24 cellular contexts compared by ENCODE assay signal in genomic region chr6:33015798-33016197, GRCh38. TPM values are rescaled to one million over a fixed set of nuclear protein-coding genes. Genes with fewer than 3 reads are reported as not detected.
A peak's percentile ranks its signal among the peaks of the same experiment; 100 is the strongest.
DNase-seq lines count a peak whose midpoint lies in the region; ATAC-seq, FAIRE-seq and TF ChIP-seq lines count a peak whose summit lies in the region.
"Had no signal": no experiment of that assay in that cellular context is flagged by ENCODE, and none has a peak within 500 bp of the region (broad histone marks: within the 10 kb centered on the region; RNA-seq: fewer than 3 reads in every experiment).

No MANE protein-coding gene starts in this region.

- H3K9me3 ChIP-seq in BLaER1 (no peaks in the 10 kb centered on the region), esophagus muscularis mucosa (no peaks in the 10 kb centered on the region), gastrocnemius medialis (no peaks in the 10 kb centered on the region)
- H3K9me3 ChIP-seq: HAP-1, Peyer's patch, SJSA1 had no signal

- H3K27ac ChIP-seq in BLaER1 = no peak overlapping the region
- H3K27ac ChIP-seq in esophagus muscularis mucosa (replicated peaks in 1 of 4) = peak overlapping the region in 3 of 4 donors; percentile 1 to 22 (median 3)
- H3K27ac ChIP-seq in gastrocnemius medialis = peak overlapping the region; percentile 5 to 62 (median 38)
- H3K27ac ChIP-seq: KMS-11, SJSA1 had no signal

- peaks cover 37% of the 10 kb centered on the region for H3K4me1 Mint-ChIP-seq in activated T-helper 1 cell treated with anti-CD3 and anti-CD28 coated beads, Interleukin-12 subunit alpha, Interleukin-12 subunit beta, Interleukin-2, Interleukin-4 antibody, amounts not matched to agents 30 ng/mL and 10 ng/mL and 1 ng/mL, durations not matched to agents 14 hours and 24 hours and 36 hours (ENCODE audit: low read depth)

- peak overlapping the region; percentile 14; the same call in 1 of the 2 replicates for H3K4me2 ChIP-seq in BLaER1
- H3K4me2 ChIP-seq: KMS-11 had no signal

- H3K4me1 ChIP-seq in BLaER1 (peaks cover 49% of the 10 kb centered on the region), esophagus muscularis mucosa (peaks cover 26 to 35% (median 33%) of the 10 kb centered on the region in 4 donors), gastrocnemius medialis (peaks cover 12 to 18% of the 10 kb centered on the region in 2 donors)
- H3K4me1 ChIP-seq: HAP-1, SJSA1 had no signal

- TF ChIP-seq EP300 in esophagus muscularis mucosa (IDR thresholded peaks at IDR 0.05) = no peak

- no peaks in the 10 kb centered on the region for H3K36me3 Mint-ChIP-seq in activated T-helper 1 cell treated with anti-CD3 and anti-CD28 coated beads, Interleukin-12 subunit alpha, Interleukin-12 subunit beta, Interleukin-2, Interleukin-4 antibody, amounts not matched to agents 30 ng/mL and 10 ng/mL and 1 ng/mL, durations not matched to agents 14 hours and 24 hours and 36 hours (ENCODE audit: low read depth)

- no peak overlapping the region for H3K4me3 ChIP-seq in BLaER1
- H3K4me3 ChIP-seq in esophagus muscularis mucosa = no peak overlapping the region
- no peak overlapping the region for H3K4me3 ChIP-seq in gastrocnemius medialis
- H3K4me3 ChIP-seq: HAP-1, Peyer's patch, SJSA1 had no signal

- H3K9ac ChIP-seq in BLaER1 = no peak overlapping the region
- H3K9ac ChIP-seq: KMS-11 had no signal

- no peak overlapping the region for H3K27ac Mint-ChIP-seq in activated T-helper 1 cell treated with anti-CD3 and anti-CD28 coated beads, Interleukin-12 subunit alpha, Interleukin-12 subunit beta, Interleukin-2, Interleukin-4 antibody, amounts not matched to agents 30 ng/mL and 10 ng/mL and 1 ng/mL, durations not matched to agents 14 hours and 24 hours and 36 hours
- H3K27ac Mint-ChIP-seq: CD8-positive, alpha-beta memory T cell had no signal

- no peak for DNase-seq in GM12891 (ENCODE audit: insufficient read length, low spot score)
- no peak for DNase-seq in esophagus muscularis mucosa (ENCODE audit: extremely low spot score)
- no peak for DNase-seq in gastrocnemius medialis
- DNase-seq in activated T-helper 1 cell treated with anti-CD3 and anti-CD28 coated beads, Interleukin-12 subunit alpha, Interleukin-12 subunit beta, Interleukin-2, Interleukin-4 antibody, amounts not matched to agents 30 ng/mL and 10 ng/mL and 1 ng/mL, durations not matched to agents 14 hours and 24 hours and 36 hours (ENCODE audit: low spot score) = no peak
- DNase-seq in LoVo (ENCODE audit: low spot score) = no peak
- DNase-seq: C1 segment of cervical spinal cord; Calu3; CD8-positive, alpha-beta memory T cell; DMS153; IMR-90; NCI-H1694; NCI-H2081; NCI-H2171; NCI-H345; NCI-H524; NCI-H774; NK-92 treated with Interleukin-12 subunit alpha and Interleukin-12 subunit beta, amount 100 ng/mL, for 24 hours; Peyer's patch had no signal

- TF ChIP-seq CTCF in esophagus muscularis mucosa (IDR thresholded peaks at IDR 0.05) (no peak), gastrocnemius medialis (IDR thresholded peaks at IDR 0.05 in 4 of 5, conservative IDR thresholded peaks at IDR 0.05 in 1 of 5) (no peak)

- no peaks in the 10 kb centered on the region for H4K20me1 ChIP-seq in BLaER1

- FAIRE-seq in GM12891 (lab: Jason Lieb, UNC) = peak; percentile 66

- intact Hi-C loops in esophagus muscularis mucosa (cut with DNase I) (loop anchor here (5.0 kb wide), 1 partner anchor 232 kb away; no protein-coding TSS in a partner anchor), gastrocnemius medialis (cut with DNase I; ENCODE audit: low total_unique reads) (loop anchor here (5.0 to 10.0 kb wide), 2 partner anchors 62 to 149 kb away; partner anchors contain the start of gene HLA-DPB1)
- intact Hi-C loops in activated T-helper 1 cell treated with anti-CD3 and anti-CD28 coated beads, Interleukin-12 subunit alpha, Interleukin-12 subunit beta, Interleukin-2, Interleukin-4 antibody, amounts not matched to agents 30 ng/mL and 10 ng/mL and 1 ng/mL, durations not matched to agents 14 hours and 24 hours and 36 hours (cut with micrococcal nuclease) = no loop called here

- H3K9me3 Mint-ChIP-seq in activated T-helper 1 cell treated with anti-CD3 and anti-CD28 coated beads, Interleukin-12 subunit alpha, Interleukin-12 subunit beta, Interleukin-2, Interleukin-4 antibody, amounts not matched to agents 30 ng/mL and 10 ng/mL and 1 ng/mL, durations not matched to agents 14 hours and 24 hours and 36 hours = no peaks in the 10 kb centered on the region
- H3K9me3 Mint-ChIP-seq: CD8-positive, alpha-beta memory T cell had no signal

- WGBS in esophagus muscularis mucosa = 76% methylated on average over 11 of the region's 11 CpGs

- ATAC-seq in gastrocnemius medialis = no peak
- no peak for ATAC-seq in GM18861 (IDR thresholded peaks at IDR 0.05; ENCODE audit: unreplicated experiment)

- TF ChIP-seq POLR2A in GM12891 (IDR thresholded peaks at IDR 0.05; ENCODE audit: low read depth, low read length) (no peak), esophagus muscularis mucosa (IDR thresholded peaks at IDR 0.05; ENCODE audit: low read depth) (no peak), gastrocnemius medialis (IDR thresholded peaks at IDR 0.05) (no peak)

- peaks cover 8% of the 10 kb centered on the region for H3K27me3 Mint-ChIP-seq in activated T-helper 1 cell treated with anti-CD3 and anti-CD28 coated beads, Interleukin-12 subunit alpha, Interleukin-12 subunit beta, Interleukin-2, Interleukin-4 antibody, amounts not matched to agents 30 ng/mL and 10 ng/mL and 1 ng/mL, durations not matched to agents 14 hours and 24 hours and 36 hours (ENCODE audit: insufficient read depth)

- in situ Hi-C loops in gastrocnemius medialis (cut with MboI; ENCODE audit: low sequenced_read_pairs in 4 of 4) = loop anchor here (5.0 to 10.0 kb wide), 4 partner anchors 62 to 229 kb away; partner anchors contain the start of gene HLA-DPB1 (in 1 of the 4)

- H3K4me3 Mint-ChIP-seq in activated T-helper 1 cell treated with anti-CD3 and anti-CD28 coated beads, Interleukin-12 subunit alpha, Interleukin-12 subunit beta, Interleukin-2, Interleukin-4 antibody, amounts not matched to agents 30 ng/mL and 10 ng/mL and 1 ng/mL, durations not matched to agents 14 hours and 24 hours and 36 hours = no peak overlapping the region
- H3K4me3 Mint-ChIP-seq: CD8-positive, alpha-beta memory T cell had no signal

- H3K36me3 ChIP-seq in BLaER1 (no peaks in the 10 kb centered on the region), esophagus muscularis mucosa (no peaks in the 10 kb centered on the region), gastrocnemius medialis (no peaks in the 10 kb centered on the region)
- H3K36me3 ChIP-seq: HAP-1, Peyer's patch, SJSA1 had no signal

- no peaks in the 10 kb centered on the region for H3K27me3 ChIP-seq in BLaER1
- H3K27me3 ChIP-seq in esophagus muscularis mucosa = peaks cover 0 to 56% (median 2%) of the 10 kb centered on the region in 4 donors
- H3K27me3 ChIP-seq in gastrocnemius medialis = peaks cover 0 to 5% (median 3%) of the 10 kb centered on the region in 3 donors
- H3K27me3 ChIP-seq: Peyer's patch had no signal

TF ChIP-seq in GM12891, 5 proteins besides CTCF, POLR2A, EP300 and RAD21:
- TF ChIP-seq POU2F2 (IDR thresholded peaks at IDR 0.05; ENCODE audit: low read depth, low read length) (no peak), PAX5 (IDR thresholded peaks at IDR 0.05; ENCODE audit: insufficient read depth, low read length, severe bottlenecking) (no peak), POLR2AphosphoS5 (IDR thresholded peaks at IDR 0.05; ENCODE audit: low read depth, low read length) (no peak), TAF1 (IDR thresholded peaks at IDR 0.05; ENCODE audit: low read depth, low read length) (no peak), SPI1 (IDR thresholded peaks at IDR 0.05; ENCODE audit: low read depth, low read length) (no peak)

RNA-seq across cellular contexts. Expression of gene HLA-DOA, which starts 6.4 kb away (rescaled TPM):
- 110 TPM for polyA plus RNA-seq in GM12891 (2012; ENCODE audit: low read depth, missing spikeins)
- 10 to 100 TPM in 2 of 4 donors, 1 to 10 TPM in 2; 3.8 to 11.5 (median 8.3) TPM for total RNA-seq in esophagus muscularis mucosa
- 1 to 10 TPM in 2 of 4 donors, under 1 TPM in 2; 0.20 to 2.9 (median 0.86) TPM for total RNA-seq in gastrocnemius medialis
- 1.8 and 2.0 TPM in 2 replicates for total RNA-seq in activated T-helper 1 cell treated with anti-CD3 and anti-CD28 coated beads, Interleukin-12 subunit alpha, Interleukin-12 subunit beta, Interleukin-2, Interleukin-4 antibody, amounts not matched to agents 30 ng/mL and 10 ng/mL and 1 ng/mL, durations not matched to agents 14 hours and 24 hours and 36 hours
- total RNA-seq: IMR-90, SJSA1 had no signal
- polyA plus RNA-seq: IMR-90 had no signal

RNA-seq across cellular contexts. Expression of gene BRD2, which starts 47.4 kb away (rescaled TPM):
- 178 TPM for polyA plus RNA-seq in GM12891 (2012; ENCODE audit: low read depth, missing spikeins)
- total RNA-seq in esophagus muscularis mucosa (100 to 1,000 TPM; 107 to 148 (median 118) TPM), gastrocnemius medialis (100 to 1,000 TPM in 1 of 4 donors, 10 to 100 TPM in 3; 62.5 to 108 (median 86.6) TPM)
- total RNA-seq in activated T-helper 1 cell treated with anti-CD3 and anti-CD28 coated beads, Interleukin-12 subunit alpha, Interleukin-12 subunit beta, Interleukin-2, Interleukin-4 antibody, amounts not matched to agents 30 ng/mL and 10 ng/mL and 1 ng/mL, durations not matched to agents 14 hours and 24 hours and 36 hours = 316 and 330 TPM in 2 replicates

RNA-seq across cellular contexts. Expression of gene HLA-DPA1, which starts 57.7 kb away (rescaled TPM):
- polyA plus RNA-seq in GM12891 (2012; ENCODE audit: low read depth, missing spikeins) = 1,963 TPM
- 10 to 100 TPM; 28.5 to 91.3 (median 65.9) TPM for total RNA-seq in esophagus muscularis mucosa
- 10 to 100 TPM in 3 of 4 donors, 1 to 10 TPM in 1; 6.8 to 51.8 (median 23.4) TPM for total RNA-seq in gastrocnemius medialis
- total RNA-seq in activated T-helper 1 cell treated with anti-CD3 and anti-CD28 coated beads, Interleukin-12 subunit alpha, Interleukin-12 subunit beta, Interleukin-2, Interleukin-4 antibody, amounts not matched to agents 30 ng/mL and 10 ng/mL and 1 ng/mL, durations not matched to agents 14 hours and 24 hours and 36 hours = 61.0 and 66.7 TPM in 2 replicates
- total RNA-seq: G401, IMR-90, SJSA1 had no signal
- polyA plus RNA-seq: IMR-90 had no signal

RNA-seq across cellular contexts. Expression of gene HLA-DPB1, which starts 60.0 kb away (rescaled TPM):
- polyA plus RNA-seq in GM12891 (2012; ENCODE audit: low read depth, missing spikeins) = 654 TPM
- 10 to 100 TPM; 38.6 to 95.8 (median 61.7) TPM for total RNA-seq in esophagus muscularis mucosa
- 10 to 100 TPM; 16.7 to 52.1 (median 23.5) TPM for total RNA-seq in gastrocnemius medialis
- 12.2 and 12.3 TPM in 2 replicates for total RNA-seq in activated T-helper 1 cell treated with anti-CD3 and anti-CD28 coated beads, Interleukin-12 subunit alpha, Interleukin-12 subunit beta, Interleukin-2, Interleukin-4 antibody, amounts not matched to agents 30 ng/mL and 10 ng/mL and 1 ng/mL, durations not matched to agents 14 hours and 24 hours and 36 hours
- total RNA-seq: G401, SJSA1 had no signal
